ENCODE assay signal across 11 cellular contexts in genomic region chr2:33022989-33023731, GRCh38.
DNase-seq lines count a peak whose midpoint lies in the region; ATAC-seq and FAIRE-seq lines count a peak whose summit lies in the region.
"Had no signal": no experiment of that assay in that cellular context is flagged by ENCODE, and none has a peak within 500 bp of the region (broad histone marks: within the 10 kb centered on the region; RNA-seq: fewer than 3 reads in every experiment).

No MANE protein-coding gene starts in this region.

- H3K27me3 Mint-ChIP-seq in activated T-cell treated with anti-CD3 and anti-CD28 coated beads, Interleukin-2, amount 50 U/mL, for 72 hours (ENCODE audit: low read depth): peaks cover 38% of the 10 kb centered on the region
- H3K27me3 Mint-ChIP-seq in activated T-cell treated with anti-CD3 and anti-CD28 coated beads, Interleukin-2, amount 50 U/mL, for 4 hours (ENCODE audit: low read depth): peaks cover 24% of the 10 kb centered on the region
- peaks cover 41% of the 10 kb centered on the region for H3K27me3 Mint-ChIP-seq in activated T-helper 17 cell treated with anti-CD3 and anti-CD28 coated beads, Interleukin-2, amount 50 U/mL, for 72 hours
- peaks cover 29% of the 10 kb centered on the region for H3K27me3 Mint-ChIP-seq in activated CD4-positive, alpha-beta memory T cell treated with anti-CD3 and anti-CD28 coated beads, Interleukin-2, amount 10 ng/mL, durations not matched to agents 7 days and 5 days

- no peak overlapping the region for H3K4me3 Mint-ChIP-seq in activated T-cell treated with anti-CD3 and anti-CD28 coated beads, Interleukin-2, amount 50 U/mL, for 72 hours
- no peak overlapping the region for H3K4me3 Mint-ChIP-seq in activated T-cell treated with anti-CD3 and anti-CD28 coated beads, Interleukin-2, amount 50 U/mL, for 4 hours
- H3K4me3 Mint-ChIP-seq in activated T-helper 17 cell treated with anti-CD3 and anti-CD28 coated beads, Interleukin-2, amount 50 U/mL, for 72 hours: no peak overlapping the region
- H3K4me3 Mint-ChIP-seq in activated CD4-positive, alpha-beta memory T cell treated with anti-CD3 and anti-CD28 coated beads, Interleukin-2, amount 10 ng/mL, durations not matched to agents 7 days and 5 days: no peak overlapping the region
- H3K4me3 Mint-ChIP-seq: activated B cell treated with CpG ODN at 0.5 μM for 24 hours had no signal

- ATAC-seq in activated T-cell treated with anti-CD3 and anti-CD28 coated beads, Interleukin-2, amount 50 U/mL, for 72 hours (replicated peaks in 1 of 2): peak; percentile 59 to 62
- ATAC-seq in activated T-cell treated with anti-CD3 and anti-CD28 coated beads, Interleukin-2, amount 50 U/mL, for 4 hours: no peak
- peak; percentile 43 for ATAC-seq in activated T-helper 17 cell treated with anti-CD3 and anti-CD28 coated beads, Interleukin-2, amount 50 U/mL, for 72 hours (replicated peaks)

- POLR2A ChIA-PET in activated CD4-positive, alpha-beta memory T cell treated with anti-CD3 and anti-CD28 coated beads, Interleukin-2, amount 10 ng/mL, durations not matched to agents 7 days and 5 days (lab: Charles Lee): no interaction called here

- no peak overlapping the region for H3K27ac Mint-ChIP-seq in activated T-cell treated with anti-CD3 and anti-CD28 coated beads, Interleukin-2, amount 50 U/mL, for 72 hours
- no peak overlapping the region for H3K27ac Mint-ChIP-seq in activated T-helper 17 cell treated with anti-CD3 and anti-CD28 coated beads, Interleukin-2, amount 50 U/mL, for 72 hours
- H3K27ac Mint-ChIP-seq in activated CD4-positive, alpha-beta memory T cell treated with anti-CD3 and anti-CD28 coated beads, Interleukin-2, amount 10 ng/mL, durations not matched to agents 7 days and 5 days: no peak overlapping the region
- H3K27ac Mint-ChIP-seq: activated B cell treated with CpG ODN at 0.5 μM for 24 hours had no signal

- CTCF ChIA-PET in activated CD4-positive, alpha-beta memory T cell treated with anti-CD3 and anti-CD28 coated beads, Interleukin-2, amount 10 ng/mL, durations not matched to agents 7 days and 5 days (lab: Charles Lee): interaction anchor here (1.3 kb wide), 1 partner anchor 249 kb away, joined by 3 read pairs; no protein-coding TSS in a partner anchor

- peaks cover 0 to 2% of the 10 kb centered on the region in 2 donors for H3K36me3 Mint-ChIP-seq in activated T-cell treated with anti-CD3 and anti-CD28 coated beads, Interleukin-2, amount 50 U/mL, for 72 hours (ENCODE audit: insufficient read depth in 2 of 2)
- H3K36me3 Mint-ChIP-seq in activated T-cell treated with anti-CD3 and anti-CD28 coated beads, Interleukin-2, amount 50 U/mL, for 4 hours (ENCODE audit: insufficient read depth): no peaks in the 10 kb centered on the region
- no peaks in the 10 kb centered on the region for H3K36me3 Mint-ChIP-seq in activated T-helper 17 cell treated with anti-CD3 and anti-CD28 coated beads, Interleukin-2, amount 50 U/mL, for 72 hours (ENCODE audit: low read depth)
- no peaks in the 10 kb centered on the region for H3K36me3 Mint-ChIP-seq in activated CD4-positive, alpha-beta memory T cell treated with anti-CD3 and anti-CD28 coated beads, Interleukin-2, amount 10 ng/mL, durations not matched to agents 7 days and 5 days (ENCODE audit: low read depth)

- peaks cover 6% of the 10 kb centered on the region for H3K4me1 Mint-ChIP-seq in activated T-cell treated with anti-CD3 and anti-CD28 coated beads, Interleukin-2, amount 50 U/mL, for 72 hours (ENCODE audit: low read depth)
- H3K4me1 Mint-ChIP-seq in activated T-cell treated with anti-CD3 and anti-CD28 coated beads, Interleukin-2, amount 50 U/mL, for 4 hours (ENCODE audit: low read depth): no peaks in the 10 kb centered on the region
- no peaks in the 10 kb centered on the region for H3K4me1 Mint-ChIP-seq in activated T-helper 17 cell treated with anti-CD3 and anti-CD28 coated beads, Interleukin-2, amount 50 U/mL, for 72 hours
- no peaks in the 10 kb centered on the region for H3K4me1 Mint-ChIP-seq in activated CD4-positive, alpha-beta memory T cell treated with anti-CD3 and anti-CD28 coated beads, Interleukin-2, amount 10 ng/mL, durations not matched to agents 7 days and 5 days
- H3K4me1 Mint-ChIP-seq: activated B cell treated with CpG ODN at 0.5 μM for 24 hours had no signal

- no peak for DNase-seq in activated T-cell treated with anti-CD3 and anti-CD28 coated beads, Interleukin-2, amount 50 U/mL, for 72 hours
- no peak for DNase-seq in activated T-cell treated with anti-CD3 and anti-CD28 coated beads, Interleukin-2, amount 50 U/mL, for 4 hours
- peak; percentile 28 for DNase-seq in glomerular visceral epithelial cell (ENCODE audit: extremely low spot score)
- peak; percentile 64 for DNase-seq in smooth muscle cell of the brain vasculature (ENCODE audit: low read depth, low spot score)
- no peak for DNase-seq in activated CD4-positive, alpha-beta memory T cell treated with anti-CD3 and anti-CD28 coated beads, Interleukin-2, amount 10 ng/mL, durations not matched to agents 7 days and 5 days
- DNase-seq in GM19239 (ENCODE audit: insufficient read length, low spot score): no peak
- no peak for DNase-seq in activated naive CD4-positive, alpha-beta T cell treated with Interleukin-2 at 50 U/mL for 16 hours
- DNase-seq: activated B cell treated with CpG ODN at 0.5 μM for 24 hours, NCI-H774 had no signal

- H3K9me3 Mint-ChIP-seq in activated T-cell treated with anti-CD3 and anti-CD28 coated beads, Interleukin-2, amount 50 U/mL, for 72 hours: peaks cover 1 to 4% of the 10 kb centered on the region in 2 donors
- H3K9me3 Mint-ChIP-seq in activated T-cell treated with anti-CD3 and anti-CD28 coated beads, Interleukin-2, amount 50 U/mL, for 4 hours: no peaks in the 10 kb centered on the region
- H3K9me3 Mint-ChIP-seq in activated T-helper 17 cell treated with anti-CD3 and anti-CD28 coated beads, Interleukin-2, amount 50 U/mL, for 72 hours: peaks cover 4% of the 10 kb centered on the region
- no peaks in the 10 kb centered on the region for H3K9me3 Mint-ChIP-seq in activated CD4-positive, alpha-beta memory T cell treated with anti-CD3 and anti-CD28 coated beads, Interleukin-2, amount 10 ng/mL, durations not matched to agents 7 days and 5 days

- FAIRE-seq in GM19239 (lab: Jason Lieb, UNC): no peak
- FAIRE-seq: A204.1 had no signal

Comparison
In these comparisons a context has a peak if more than half of its experiments do, and no peak if none do; other contexts are left out.
1. ATAC-seq: peak in activated T-cell treated with anti-CD3 and anti-CD28 coated beads, Interleukin-2, amount 50 U/mL, for 72 hours (2 of 2) and activated T-helper 17 cell treated with anti-CD3 and anti-CD28 coated beads, Interleukin-2, amount 50 U/mL, for 72 hours (single experiment); none in activated T-cell treated with anti-CD3 and anti-CD28 coated beads, Interleukin-2, amount 50 U/mL, for 4 hours (0 of 2).
2. DNase-seq: peak in glomerular visceral epithelial cell (single experiment) and smooth muscle cell of the brain vasculature (single experiment); none in activated T-cell treated with anti-CD3 and anti-CD28 coated beads, Interleukin-2, amount 50 U/mL, for 72 hours (0 of 2), activated T-cell treated with anti-CD3 and anti-CD28 coated beads, Interleukin-2, amount 50 U/mL, for 4 hours (single experiment), activated CD4-positive, alpha-beta memory T cell treated with anti-CD3 and anti-CD28 coated beads, Interleukin-2, amount 10 ng/mL, durations not matched to agents 7 days and 5 days (single experiment), GM19239 (single experiment) and activated naive CD4-positive, alpha-beta T cell treated with Interleukin-2 at 50 U/mL for 16 hours (single experiment).